Comparison of ENCODE assay signal across 14 cellular contexts in the genomic region with DNA sequence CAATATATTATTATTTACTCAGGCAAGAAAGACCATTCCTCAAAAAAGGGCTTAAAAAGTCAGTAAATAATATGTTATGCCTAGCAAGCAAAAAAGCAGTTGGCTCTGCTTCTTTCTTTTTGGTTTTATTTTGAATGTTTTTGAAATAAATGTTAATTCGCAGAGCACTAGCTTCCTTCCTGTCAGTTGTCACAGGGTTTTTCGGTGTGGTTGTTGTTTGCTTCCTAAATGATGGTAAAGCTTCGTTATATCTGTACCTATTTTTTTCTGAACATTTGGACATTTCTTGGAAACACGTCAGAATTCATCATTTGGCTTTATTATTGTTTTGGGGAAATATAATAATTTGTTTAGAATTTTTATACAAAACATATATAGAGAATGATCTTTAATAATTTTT.
DNase-seq lines count a peak whose midpoint lies in the region; ATAC-seq and TF ChIP-seq lines count a peak whose summit lies in the region.
"Had no signal": no experiment of that assay in that cellular context is flagged by ENCODE, and none has a peak within 500 bp of the region (broad histone marks: within the 10 kb centered on the region; RNA-seq: fewer than 3 reads in every experiment).

No MANE protein-coding gene starts in this region.

- H4K20me1 ChIP-seq in DOHH2 (ENCODE audit: control insufficient read depth, insufficient read depth, low read depth, low read length) (no peaks in the 10 kb centered on the region), neural cell (ENCODE audit: insufficient read depth) (no peaks in the 10 kb centered on the region)

- no peak overlapping the region for H3K27ac ChIP-seq in DOHH2 (ENCODE audit: low read depth, low read length)
- peak overlapping the region; percentile 84 for H3K27ac ChIP-seq in neural cell (ENCODE audit: low read length)
- H3K27ac ChIP-seq: PC-9 had no signal

- H3K27me3 ChIP-seq in DOHH2 (ENCODE audit: control insufficient read depth, low read length): no peaks in the 10 kb centered on the region
- no peaks in the 10 kb centered on the region for H3K27me3 ChIP-seq in neural cell (ENCODE audit: insufficient read depth, low read depth, low read length)

- no peak for TF ChIP-seq CTCF in DOHH2 (IDR thresholded peaks at IDR 0.05; ENCODE audit: low read depth, low read length, poor library complexity, severe bottlenecking)
- no peak for TF ChIP-seq CTCF in neural cell (IDR thresholded peaks at IDR 0.05; ENCODE audit: poor library complexity, severe bottlenecking)

- peaks cover 18% of the 10 kb centered on the region for H3K4me1 Mint-ChIP-seq in activated T-cell treated with anti-CD3 and anti-CD28 coated beads, Interleukin-2, amount 50 U/mL, for 72 hours (ENCODE audit: low read depth)
- peaks cover 23% of the 10 kb centered on the region for H3K4me1 Mint-ChIP-seq in activated T-cell treated with anti-CD3 and anti-CD28 coated beads, Interleukin-2, amount 50 U/mL, for 4 hours (ENCODE audit: low read depth)
- H3K4me1 Mint-ChIP-seq in T-helper 2 cell treated with Interferon-gamma antibody and Interleukin-4, amounts not matched to agents 5 μg/mL and 100 μg/mL, for 36 hours (ENCODE audit: low read depth): peaks cover 25% of the 10 kb centered on the region

- H3K27ac Mint-ChIP-seq in activated T-cell treated with anti-CD3 and anti-CD28 coated beads, Interleukin-2, amount 50 U/mL, for 72 hours: no peak overlapping the region
- no peak overlapping the region for H3K27ac Mint-ChIP-seq in T-helper 2 cell treated with Interferon-gamma antibody and Interleukin-4, amounts not matched to agents 5 μg/mL and 100 μg/mL, for 36 hours
- H3K27ac Mint-ChIP-seq: HFFc6 had no signal

- H3K4me3 ChIP-seq in DOHH2 (ENCODE audit: low read length) (no peak overlapping the region), neural cell (ENCODE audit: low read length) (no peak overlapping the region)
- H3K4me3 ChIP-seq: PC-9 had no signal

- DNase-seq in activated T-cell treated with anti-CD3 and anti-CD28 coated beads, Interleukin-2, amount 50 U/mL, for 72 hours: no peak
- DNase-seq in activated T-cell treated with anti-CD3 and anti-CD28 coated beads, Interleukin-2, amount 50 U/mL, for 4 hours: no peak
- DNase-seq in T-helper 2 cell treated with Interferon-gamma antibody and Interleukin-4, amounts not matched to agents 5 μg/mL and 100 μg/mL, for 36 hours (ENCODE audit: low spot score): no peak
- DNase-seq in stimulated activated CD4-positive, alpha-beta T cell treated with anti-CD3 and anti-CD28 coated beads, Interleukin-15, amount 100 ng/mL, for 24 hours: no peak
- no peak for DNase-seq in activated gamma-delta T cell (lab: John Stamatoyannopoulos, UW)
- DNase-seq: ACHN, KG1, NCI-H1092 treated with DMSO at 0.1 percent for 48 hours, NCI-H526 treated with DMSO at 0.1 percent for 48 hours had no signal

- no peak overlapping the region for H2AFZ ChIP-seq in neural cell (ENCODE audit: low read depth, low read length)
- H2AFZ ChIP-seq: PC-9 had no signal

- TF ChIP-seq RAD21 in neural cell (conservative IDR thresholded peaks at IDR 0.05): no peak

- peak overlapping the region; percentile 26 to 51 for H3K4me3 Mint-ChIP-seq in activated T-cell treated with anti-CD3 and anti-CD28 coated beads, Interleukin-2, amount 50 U/mL, for 72 hours
- H3K4me3 Mint-ChIP-seq in activated T-cell treated with anti-CD3 and anti-CD28 coated beads, Interleukin-2, amount 50 U/mL, for 4 hours: no peak overlapping the region
- peak overlapping the region; percentile 31 for H3K4me3 Mint-ChIP-seq in T-helper 2 cell treated with Interferon-gamma antibody and Interleukin-4, amounts not matched to agents 5 μg/mL and 100 μg/mL, for 36 hours
- H3K4me3 Mint-ChIP-seq: HFFc6 had no signal

- H3K4me2 ChIP-seq in DOHH2 (ENCODE audit: low read length) (0 out of 2 replicates have a peak overlapping the region, but pooled peaks have one; percentile 21), neural cell (ENCODE audit: low read length) (no peak overlapping the region)
- H3K4me2 ChIP-seq: PC-9 had no signal

- H3F3A ChIP-seq in DOHH2 (ENCODE audit: control insufficient read depth, insufficient read depth) (no peaks in the 10 kb centered on the region), neural cell (ENCODE audit: insufficient read depth, low read length, poor library complexity, severe bottlenecking) (no peaks in the 10 kb centered on the region)

- ATAC-seq in activated T-cell treated with anti-CD3 and anti-CD28 coated beads, Interleukin-2, amount 50 U/mL, for 72 hours (replicated peaks in 1 of 2): no peak
- no peak for ATAC-seq in activated T-cell treated with anti-CD3 and anti-CD28 coated beads, Interleukin-2, amount 50 U/mL, for 4 hours
- ATAC-seq in HG03520 (IDR thresholded peaks at IDR 0.05; ENCODE audit: unreplicated experiment): no peak

- H3K79me2 ChIP-seq in DOHH2 (ENCODE audit: control insufficient read depth, low read length) (no peaks in the 10 kb centered on the region), neural cell (replicated peaks; ENCODE audit: insufficient read depth, low read length) (no peaks in the 10 kb centered on the region)

- no peaks in the 10 kb centered on the region for H3K9me3 ChIP-seq in DOHH2 (ENCODE audit: control insufficient read depth, insufficient read depth, low read length)
- H3K9me3 ChIP-seq in neural cell (ENCODE audit: low read length): no peaks in the 10 kb centered on the region

- H3K36me3 Mint-ChIP-seq in activated T-cell treated with anti-CD3 and anti-CD28 coated beads, Interleukin-2, amount 50 U/mL, for 72 hours (ENCODE audit: insufficient read depth in 2 of 2): peaks cover 0 to 2% of the 10 kb centered on the region in 2 donors
- no peaks in the 10 kb centered on the region for H3K36me3 Mint-ChIP-seq in activated T-cell treated with anti-CD3 and anti-CD28 coated beads, Interleukin-2, amount 50 U/mL, for 4 hours (ENCODE audit: insufficient read depth)
- peaks cover 2% of the 10 kb centered on the region for H3K36me3 Mint-ChIP-seq in T-helper 2 cell treated with Interferon-gamma antibody and Interleukin-4, amounts not matched to agents 5 μg/mL and 100 μg/mL, for 36 hours (ENCODE audit: low read depth)

- no peak overlapping the region for H3K9ac ChIP-seq in neural cell (ENCODE audit: low read length)

- peaks cover 17% of the 10 kb centered on the region for H3K4me1 ChIP-seq in DOHH2 (ENCODE audit: control insufficient read depth, low read length)

- H3K27me3 Mint-ChIP-seq in activated T-cell treated with anti-CD3 and anti-CD28 coated beads, Interleukin-2, amount 50 U/mL, for 72 hours (ENCODE audit: low read depth): peaks cover 10% of the 10 kb centered on the region
- peaks cover 1% of the 10 kb centered on the region for H3K27me3 Mint-ChIP-seq in activated T-cell treated with anti-CD3 and anti-CD28 coated beads, Interleukin-2, amount 50 U/mL, for 4 hours (ENCODE audit: low read depth)
- H3K27me3 Mint-ChIP-seq in T-helper 2 cell treated with Interferon-gamma antibody and Interleukin-4, amounts not matched to agents 5 μg/mL and 100 μg/mL, for 36 hours (ENCODE audit: low read depth): peaks cover 2% of the 10 kb centered on the region

- peaks cover 0 to 2% of the 10 kb centered on the region in 2 donors for H3K9me3 Mint-ChIP-seq in activated T-cell treated with anti-CD3 and anti-CD28 coated beads, Interleukin-2, amount 50 U/mL, for 72 hours
- H3K9me3 Mint-ChIP-seq in activated T-cell treated with anti-CD3 and anti-CD28 coated beads, Interleukin-2, amount 50 U/mL, for 4 hours: no peaks in the 10 kb centered on the region
- H3K9me3 Mint-ChIP-seq in T-helper 2 cell treated with Interferon-gamma antibody and Interleukin-4, amounts not matched to agents 5 μg/mL and 100 μg/mL, for 36 hours: no peaks in the 10 kb centered on the region
- H3K9me3 Mint-ChIP-seq: HFFc6 had no signal

- no peak for TF ChIP-seq EP300 in neural cell (conservative IDR thresholded peaks at IDR 0.05; ENCODE audit: poor library complexity, severe bottlenecking)

- no peaks in the 10 kb centered on the region for H3K36me3 ChIP-seq in DOHH2 (ENCODE audit: control insufficient read depth, low read length)
- no peaks in the 10 kb centered on the region for H3K36me3 ChIP-seq in neural cell (ENCODE audit: insufficient read depth, low read length)

- no peaks in the 10 kb centered on the region for H3K9me2 ChIP-seq in DOHH2 (replicated peaks; ENCODE audit: control insufficient read depth, low read length)
- no peaks in the 10 kb centered on the region for H3K9me2 ChIP-seq in neural cell (ENCODE audit: insufficient read depth, low read length)

TF ChIP-seq in neural cell, 6 proteins besides CTCF, POLR2A, EP300 and RAD21:
- TF ChIP-seq POLR2AphosphoS5 (IDR thresholded peaks at IDR 0.05) (no peak), REST (IDR thresholded peaks at IDR 0.05; ENCODE audit: borderline replicate concordance) (no peak), EZH2 (IDR thresholded peaks at IDR 0.05; ENCODE audit: borderline replicate concordance, insufficient read depth, low read length, poor library complexity, severe bottlenecking) (no peak), TAF1 (IDR thresholded peaks at IDR 0.05; ENCODE audit: low read depth) (no peak), MXI1 (conservative IDR thresholded peaks at IDR 0.05; ENCODE audit: poor library complexity, severe bottlenecking) (no peak), SMC3 (conservative IDR thresholded peaks at IDR 0.05; ENCODE audit: poor library complexity) (no peak)
